Comparison of ENCODE assay signal across 3 cellular contexts in genomic region chr14:89775161-89775560, GRCh38.
TF ChIP-seq lines count a peak whose summit lies in the region.

No MANE protein-coding gene starts in this region.

TF ChIP-seq in SK-N-SH, 30 proteins besides CTCF, POLR2A, EP300 and RAD21:
- TF ChIP-seq SMC3 (IDR thresholded peaks at IDR 0.05; ENCODE audit: low read depth, low read length) (no peak), FOXJ3 (CRISPR knock-in tag; IDR thresholded peaks at IDR 0.05) (no peak), PBX3 (IDR thresholded peaks at IDR 0.05) (no peak), GABPA (IDR thresholded peaks at IDR 0.05; ENCODE audit: low read depth) (no peak), RCOR1 (IDR thresholded peaks at IDR 0.05; ENCODE audit: low read length) (no peak), TCF12 (IDR thresholded peaks at IDR 0.05) (no peak), FOSL2 (IDR thresholded peaks at IDR 0.05; ENCODE audit: borderline replicate concordance, low read depth) (no peak), USF1 (IDR thresholded peaks at IDR 0.05; ENCODE audit: borderline replicate concordance, low read depth) (no peak), EZH2phosphoT487 (IDR thresholded peaks at IDR 0.05; ENCODE audit: borderline replicate concordance, low read depth) (no peak), POLR2AphosphoS5 (IDR thresholded peaks at IDR 0.05; ENCODE audit: low read depth, low read length) (no peak), ELF1 (IDR thresholded peaks at IDR 0.05) (no peak)

TF ChIP-seq in SK-N-SH treated with all-trans-retinoic acid at 6 μM for 48 hours, 23 proteins besides CTCF, POLR2A, EP300 and RAD21:
- TF ChIP-seq TOX (CRISPR knock-in tag; IDR thresholded peaks at IDR 0.05; ENCODE audit: borderline replicate concordance), result no peak
- TF ChIP-seq ARNTL (CRISPR knock-in tag; IDR thresholded peaks at IDR 0.05; ENCODE audit: borderline replicate concordance, low read depth), result no peak
- no peak for TF ChIP-seq TCF4 (CRISPR knock-in tag; IDR thresholded peaks at IDR 0.05; ENCODE audit: borderline replicate concordance)
- TF ChIP-seq ESRRG (CRISPR knock-in tag; IDR thresholded peaks at IDR 0.05), result no peak
- TF ChIP-seq PATZ1 (CRISPR knock-in tag; IDR thresholded peaks at IDR 0.05; ENCODE audit: borderline replicate concordance), result no peak
- no peak for TF ChIP-seq ISL1 (CRISPR knock-in tag; IDR thresholded peaks at IDR 0.05)
- TF ChIP-seq POU6F1 (CRISPR knock-in tag; IDR thresholded peaks at IDR 0.05; ENCODE audit: borderline replicate concordance, low read depth), result no peak
- no peak for TF ChIP-seq CSDC2 (CRISPR knock-in tag; IDR thresholded peaks at IDR 0.05)
- TF ChIP-seq ZFP30 (CRISPR knock-in tag; IDR thresholded peaks at IDR 0.05), result no peak
- TF ChIP-seq OSR1 (CRISPR knock-in tag; IDR thresholded peaks at IDR 0.05), result no peak
- no peak for TF ChIP-seq ZNF565 (CRISPR knock-in tag; conservative IDR thresholded peaks at IDR 0.05; ENCODE audit: low read depth)
- no peak for TF ChIP-seq ZNF8 (CRISPR knock-in tag; IDR thresholded peaks at IDR 0.05)
- TF ChIP-seq PPARA (CRISPR knock-in tag; IDR thresholded peaks at IDR 0.05; ENCODE audit: borderline replicate concordance), result no peak
- no peak for TF ChIP-seq ZFP3 (CRISPR knock-in tag; IDR thresholded peaks at IDR 0.05)
- no peak for TF ChIP-seq TSHZ2 (CRISPR knock-in tag; IDR thresholded peaks at IDR 0.05)

TF ChIP-seq in H1, 55 proteins besides CTCF, POLR2A, EP300 and RAD21:
- TF ChIP-seq HDAC2 (IDR thresholded peaks at IDR 0.05; ENCODE audit: borderline replicate concordance in 1 of 2, low read depth in 2 of 2, low read length in 2 of 2) (no peak), SIN3A (conservative IDR thresholded peaks at IDR 0.05 in 1 of 2, IDR thresholded peaks at IDR 0.05 in 1 of 2; ENCODE audit: low read depth in 1 of 2, low read length in 2 of 2) (no peak), GABPA (IDR thresholded peaks at IDR 0.05; ENCODE audit: borderline replicate concordance, insufficient read depth, low read length) (no peak), KDM1A (IDR thresholded peaks at IDR 0.05; ENCODE audit: borderline replicate concordance, low read length) (no peak), TBP (IDR thresholded peaks at IDR 0.05; ENCODE audit: low read depth, low read length) (no peak), RXRA (IDR thresholded peaks at IDR 0.05; ENCODE audit: insufficient read depth, low read depth, low read length) (no peak), ZNF274 (IDR thresholded peaks at IDR 0.05; ENCODE audit: borderline replicate concordance, extremely low read depth, low read length) (no peak), CTBP2 (IDR thresholded peaks at IDR 0.05; ENCODE audit: borderline replicate concordance, insufficient read depth, insufficient read length, low read length) (no peak), ATF3 (IDR thresholded peaks at IDR 0.05; ENCODE audit: insufficient read depth, low read depth, low read length) (no peak), SRF (IDR thresholded peaks at IDR 0.05; ENCODE audit: low read depth, low read length) (no peak), CHD2 (IDR thresholded peaks at IDR 0.05; ENCODE audit: low read length) (no peak), PHF8 (conservative IDR thresholded peaks at IDR 0.05; ENCODE audit: low read depth, low read length) (no peak), RBBP5 (IDR thresholded peaks at IDR 0.05; ENCODE audit: borderline replicate concordance, low read depth, low read length) (no peak), TCF12 (IDR thresholded peaks at IDR 0.05; ENCODE audit: low read depth, low read length) (no peak), KDM4A (IDR thresholded peaks at IDR 0.05; ENCODE audit: low read depth, low read length, severe bottlenecking) (no peak), YY1 (IDR thresholded peaks at IDR 0.05; ENCODE audit: low read depth, low read length) (no peak), TAF7 (optimal IDR thresholded peaks at IDR 0.05; ENCODE audit: borderline replicate concordance, low read depth, low read length) (no peak)
TF ChIP-seq in H1: peak in this region for 0.
